Comparison of ENCODE assay signal across 8 cellular contexts in the genomic region with DNA sequence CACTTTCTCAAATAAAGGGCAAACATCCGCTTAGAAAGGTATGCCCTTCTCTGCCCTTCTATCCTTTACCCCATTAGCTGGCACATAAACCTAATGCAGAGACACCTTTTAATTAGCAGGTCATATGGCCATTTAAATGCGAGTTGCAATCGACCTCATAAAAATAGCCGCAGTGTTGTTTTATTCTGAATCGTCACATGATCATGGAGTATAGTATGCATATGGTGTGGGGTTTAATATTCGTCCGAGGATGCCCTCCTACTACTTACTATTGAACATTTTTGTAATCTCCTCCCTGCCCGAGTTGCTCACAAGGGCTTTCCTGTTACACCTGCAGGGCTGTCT.
A peak's percentile ranks its signal among the peaks of the same experiment; 100 is the strongest.
DNase-seq lines count a peak whose midpoint lies in the region; ATAC-seq, FAIRE-seq and TF ChIP-seq lines count a peak whose summit lies in the region.

No MANE protein-coding gene starts in this region.

- DNase-seq in CD4-positive, alpha-beta T cell: no peak
- DNase-seq in RWPE1 (ENCODE audit: low spot score) (no peak), pancreas (no peak), DMS153 (lab: John Stamatoyannopoulos, UW) (no peak), SK-N-DZ (ENCODE audit: low spot score) (no peak), NOMO-1 (lab: John Stamatoyannopoulos, UW; ENCODE audit: unreplicated experiment in 2 of 2) (no peak)
- no peak for DNase-seq in stimulated activated CD4-positive, alpha-beta T cell treated with anti-CD3 and anti-CD28 coated beads, Interleukin-12 subunit alpha, Interleukin-12 subunit beta, amount 100 ng/mL, for 4 hours

- no peaks in the 10 kb centered on the region for H3K9me3 ChIP-seq in CD4-positive, alpha-beta T cell (ENCODE audit: control insufficient read depth, low read length)
- H3K9me3 ChIP-seq in esophagus (ENCODE audit: control insufficient read depth in 2 of 2, insufficient read depth in 1 of 2, low read depth in 1 of 2, low read length in 1 of 2) (no peaks in the 10 kb centered on the region), pancreas (no peaks in the 10 kb centered on the region)

- CTCF ChIA-PET in CD4-positive, alpha-beta T cell (lab: Charles Lee): interaction anchor here (1.6 to 3.2 kb wide), 4 partner anchors 11 to 173 kb away, joined by 6 to 16 read pairs (median 10); no protein-coding TSS in a partner anchor
- CTCF ChIA-PET in RWPE1 (lab: Yijun Ruan, JAX): interaction anchor here (0.6 to 2.8 kb wide), 5 partner anchors 12 to 260 kb away, joined by 3 to 18 read pairs (median 3); no protein-coding TSS in a partner anchor

- no peaks in the 10 kb centered on the region for H3K9me3 Mint-ChIP-seq in CD4-positive, alpha-beta T cell

- WGBS in esophagus, 2 donors: 32 to 36% methylated on average over 8 of the region's 8 CpGs
- WGBS in pancreas, 2 donors: 56 to 57% methylated on average over 8 of the region's 8 CpGs

- intact Hi-C loops in CD4-positive, alpha-beta T cell (cut with DNase I, micrococcal nuclease): loop anchor here (5.0 to 10.0 kb wide), 5 partner anchors 35 to 1283 kb away; a partner anchor contains a TSS
- intact Hi-C loops in pancreas (cut with DNase I): loop anchor here in 1 of 3 donors (5.0 to 10.0 kb wide), 2 partner anchors 170 to 677 kb away; no protein-coding TSS in a partner anchor

- peak overlapping the region; percentile 45 for H3K27ac ChIP-seq in CD4-positive, alpha-beta T cell (ENCODE audit: low read depth, low read length)
- peak overlapping the region; percentile 85 for H3K27ac ChIP-seq in RWPE1
- peak overlapping the region; percentile 80 to 92 for H3K27ac ChIP-seq in esophagus (ENCODE audit: low read depth in 2 of 2, low read length in 1 of 2)
- peak overlapping the region in 3 of 4 donors; percentile 81 to 89 (median 81) for H3K27ac ChIP-seq in pancreas

- no peak for FAIRE-seq in pancreas (lab: Jason Lieb, UNC)

- H3K4me1 Mint-ChIP-seq in CD4-positive, alpha-beta T cell (ENCODE audit: low read depth): peaks cover 97% of the 10 kb centered on the region

- POLR2A ChIA-PET in CD4-positive, alpha-beta T cell (lab: Charles Lee): interaction anchor here (0.9 to 3.5 kb wide), 10 partner anchors 8 to 175 kb away, joined by 3 to 18 read pairs (median 4); a partner anchor contains a TSS
- POLR2A ChIA-PET in RWPE1 (lab: Yijun Ruan, JAX; ENCODE audit: low non-redundant PET): no interaction called here

- no peak for ATAC-seq in CD4-positive, alpha-beta T cell (ENCODE audit: poor library complexity)
- ATAC-seq in pancreas: no peak

- peaks cover 4 to 5% of the 10 kb centered on the region in 2 donors for H3K36me3 ChIP-seq in esophagus (ENCODE audit: control insufficient read depth in 2 of 2, insufficient read depth in 2 of 2, low read length in 1 of 2)
- H3K36me3 ChIP-seq in pancreas: no peaks in the 10 kb centered on the region

- H3K4me1 ChIP-seq in esophagus (ENCODE audit: control insufficient read depth in 2 of 2, insufficient read depth in 2 of 2, low read length in 1 of 2) (peaks cover 0 to 4% of the 10 kb centered on the region in 2 donors), pancreas (peaks cover 17 to 46% (median 42%) of the 10 kb centered on the region in 3 donors)

- H3K27ac Mint-ChIP-seq in CD4-positive, alpha-beta T cell: peak overlapping the region; percentile 91

- H3K4me3 ChIP-seq in esophagus (ENCODE audit: low read depth in 1 of 2, low read length in 2 of 2) (peak overlapping the region; percentile 58 to 59), pancreas (peak overlapping the region in 2 of 4 donors; percentile 39 to 60)

- H3K27me3 ChIP-seq in CD4-positive, alpha-beta T cell (ENCODE audit: control insufficient read depth, insufficient read depth, low read length): no peaks in the 10 kb centered on the region
- H3K27me3 ChIP-seq in esophagus (ENCODE audit: control insufficient read depth in 1 of 2, insufficient read depth in 2 of 2, low read length in 2 of 2) (no peaks in the 10 kb centered on the region), pancreas (no peaks in the 10 kb centered on the region)

- H3K36me3 Mint-ChIP-seq in CD4-positive, alpha-beta T cell (ENCODE audit: low read depth): peaks cover 89% of the 10 kb centered on the region

- no peaks in the 10 kb centered on the region for H3K27me3 Mint-ChIP-seq in CD4-positive, alpha-beta T cell

- H3K4me3 Mint-ChIP-seq in CD4-positive, alpha-beta T cell: peak overlapping the region; percentile 94

- no peak for TF ChIP-seq CTCF in CD4-positive, alpha-beta T cell (IDR thresholded peaks at IDR 0.05)
- TF ChIP-seq CTCF in RWPE1 (conservative IDR thresholded peaks at IDR 0.05; ENCODE audit: low read depth) (no peak), pancreas (IDR thresholded peaks at IDR 0.05) (no peak)
